22 cellular contexts compared by ENCODE assay signal in the genomic region with DNA sequence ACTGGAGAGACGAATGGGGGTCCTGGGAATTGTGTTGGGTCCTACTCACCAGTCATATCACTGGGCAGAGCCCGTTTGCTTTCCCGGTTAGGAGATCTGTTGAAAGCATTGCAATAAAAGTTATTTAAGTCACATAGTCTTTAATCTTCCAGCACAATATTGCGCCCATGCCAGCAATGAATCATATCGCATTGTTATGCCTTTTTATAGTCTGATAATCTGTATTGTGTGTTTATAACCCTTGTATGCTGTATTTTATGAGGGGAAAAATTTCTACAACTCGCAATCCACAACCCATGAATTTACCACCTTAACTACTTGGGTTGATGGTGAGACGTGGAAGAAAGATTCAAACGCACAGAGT.
DNase-seq lines count a peak whose midpoint lies in the region; ATAC-seq and TF ChIP-seq lines count a peak whose summit lies in the region.
"Had no signal": no experiment of that assay in that cellular context is flagged by ENCODE, and none has a peak within 500 bp of the region (broad histone marks: within the 10 kb centered on the region; RNA-seq: fewer than 3 reads in every experiment).

No MANE protein-coding gene starts in this region.

- no peaks in the 10 kb centered on the region for H3K36me3 Mint-ChIP-seq in brain
- H3K36me3 Mint-ChIP-seq in CD8-positive, alpha-beta memory T cell: no peaks in the 10 kb centered on the region
- H3K36me3 Mint-ChIP-seq: activated naive CD8-positive, alpha-beta T cell treated with anti-CD3 and anti-CD28 coated beads, Interleukin-2, amount 10 ng/mL, durations not matched to agents 7 days and 5 days had no signal

- peaks cover 0 to 49% of the 10 kb centered on the region in 2 experiments for H3K27me3 ChIP-seq in mesenchymal stem cell (ENCODE audit: control insufficient read depth in 1 of 2, insufficient read depth in 1 of 2, low read length in 2 of 2)
- no peaks in the 10 kb centered on the region for H3K27me3 ChIP-seq in skeletal muscle satellite cell (ENCODE audit: control insufficient read depth, insufficient read depth, low read length)
- H3K27me3 ChIP-seq in CD8-positive, alpha-beta memory T cell (ENCODE audit: insufficient read depth, low read length, poor library complexity, severe bottlenecking): no peaks in the 10 kb centered on the region
- H3K27me3 ChIP-seq: tibial nerve had no signal

- H2BK120ac ChIP-seq in mesenchymal stem cell (ENCODE audit: low read depth, low read length): no peak overlapping the region

- no peak overlapping the region for H2AFZ ChIP-seq in mesenchymal stem cell (ENCODE audit: low read depth, low read length)

- H3K9ac ChIP-seq in ES-I3 (ENCODE audit: low read depth, low read length): peak overlapping the region; percentile 51; the same call in 1 of the 2 replicates
- H3K9ac ChIP-seq in mesenchymal stem cell (ENCODE audit: low read length): peak overlapping the region; percentile 41
- H3K9ac ChIP-seq in skeletal muscle satellite cell (ENCODE audit: low read depth, low read length): peak overlapping the region; percentile 80

- H3K4ac ChIP-seq in mesenchymal stem cell (ENCODE audit: low read depth in 1 of 2, low read length in 2 of 2): no peak overlapping the region

- peak overlapping the region; percentile 17 to 72 (median 51) for H3K4me3 Mint-ChIP-seq in brain
- H3K4me3 Mint-ChIP-seq in CD8-positive, alpha-beta memory T cell: no peak overlapping the region
- H3K4me3 Mint-ChIP-seq: activated naive CD8-positive, alpha-beta T cell treated with anti-CD3 and anti-CD28 coated beads, Interleukin-2, amount 10 ng/mL, durations not matched to agents 7 days and 5 days; stimulated activated naive CD8-positive, alpha-beta T cell treated with anti-CD3 and anti-CD28 coated beads, Interleukin-15, amount 100 ng/mL, for 72 hours; T-helper 17 cell had no signal

- H2BK5ac ChIP-seq in mesenchymal stem cell (ENCODE audit: low read depth, low read length, poor library complexity, severe bottlenecking): no peak overlapping the region

- no peaks in the 10 kb centered on the region for H3K79me1 ChIP-seq in mesenchymal stem cell (replicated peaks; ENCODE audit: low read length, poor library complexity, severe bottlenecking)

- no peak overlapping the region for H2AK5ac ChIP-seq in mesenchymal stem cell (ENCODE audit: low read length, severe bottlenecking)

- no peak overlapping the region for H4K91ac ChIP-seq in mesenchymal stem cell (ENCODE audit: low read length)

- H3K4me1 ChIP-seq in ES-I3 (ENCODE audit: insufficient read depth, low read length) (peaks cover 12% of the 10 kb centered on the region), mesenchymal stem cell (ENCODE audit: control insufficient read depth, insufficient read depth, low read depth, low read length) (no peaks in the 10 kb centered on the region), skeletal muscle satellite cell (ENCODE audit: control insufficient read depth, insufficient read depth, low read length) (peaks cover 25% of the 10 kb centered on the region)
- no peaks in the 10 kb centered on the region for H3K4me1 ChIP-seq in CD8-positive, alpha-beta memory T cell (ENCODE audit: insufficient read depth, low read length)
- H3K4me1 ChIP-seq: prostate gland had no signal

- no peak overlapping the region for H2BK12ac ChIP-seq in mesenchymal stem cell (ENCODE audit: low read length in 2 of 2)

- H3K9me3 ChIP-seq in ES-I3 (ENCODE audit: control insufficient read depth, insufficient read depth, low read length) (no peaks in the 10 kb centered on the region; the same call in 1 of the 2 replicates), mesenchymal stem cell (ENCODE audit: control insufficient read depth, low read length) (no peaks in the 10 kb centered on the region), skeletal muscle satellite cell (replicated peaks; ENCODE audit: low read length) (no peaks in the 10 kb centered on the region)
- H3K9me3 ChIP-seq in CD8-positive, alpha-beta memory T cell (ENCODE audit: low read length): no peaks in the 10 kb centered on the region
- H3K9me3 ChIP-seq: prostate gland, tibial nerve had no signal

- H3K4me2 ChIP-seq in mesenchymal stem cell (ENCODE audit: low read length, poor library complexity, severe bottlenecking) (no peak overlapping the region), skeletal muscle satellite cell (ENCODE audit: low read length) (peak overlapping the region; percentile 81)

- TF ChIP-seq CTCF in brain (conservative IDR thresholded peaks at IDR 0.05): no peak

- no peak overlapping the region for H3K23ac ChIP-seq in mesenchymal stem cell (ENCODE audit: low read length in 2 of 2)

- POLR2A ChIA-PET in CD8-positive, alpha-beta memory T cell (lab: Charles Lee): no interaction called here

- CTCF ChIA-PET in CD8-positive, alpha-beta memory T cell (lab: Charles Lee): no interaction called here

- no peak for DNase-seq in mesenchymal stem cell
- DNase-seq in activated CD8-positive, alpha-beta memory T cell treated with anti-CD3 and anti-CD28 coated beads, Interleukin-2, amount 50 U/mL, for 4 hours: no peak
- no peak for DNase-seq in CD8-positive, alpha-beta memory T cell
- DNase-seq: activated gamma-delta T cell; activated naive CD8-positive, alpha-beta T cell treated with anti-CD3 and anti-CD28 coated beads, Interleukin-2, amount 10 ng/mL, durations not matched to agents 7 days and 5 days; activated T-cell treated with anti-CD3 and anti-CD28 coated beads, Interleukin-2, amount 50 U/mL, for 1 hour; GOT3; NCI-H1436; NCI-H82; stimulated activated naive CD8-positive, alpha-beta T cell treated with anti-CD3 and anti-CD28 coated beads, Interleukin-15, amount 100 ng/mL, for 72 hours; T-helper 17 cell had no signal

- H3K9me3 Mint-ChIP-seq in brain: peaks cover 2 to 5% (median 4%) of the 10 kb centered on the region in 5 experiments
- peaks cover 0 to 3% (median 0%) of the 10 kb centered on the region in 5 donors for H3K9me3 Mint-ChIP-seq in CD8-positive, alpha-beta memory T cell
- H3K9me3 Mint-ChIP-seq: activated naive CD8-positive, alpha-beta T cell treated with anti-CD3 and anti-CD28 coated beads, Interleukin-2, amount 10 ng/mL, durations not matched to agents 7 days and 5 days had no signal

- H4K8ac ChIP-seq in mesenchymal stem cell (ENCODE audit: low read length): no peak overlapping the region

- ATAC-seq in HG02884 (IDR thresholded peaks at IDR 0.05; ENCODE audit: unreplicated experiment): no peak
- no peak for ATAC-seq in GM19328 (IDR thresholded peaks at IDR 0.05; ENCODE audit: unreplicated experiment)
- ATAC-seq: SK-N-SH treated with all-trans-retinoic acid at 6 μM for 48 hours; stimulated activated naive CD8-positive, alpha-beta T cell treated with anti-CD3 and anti-CD28 coated beads, Interleukin-15, amount 100 ng/mL, for 72 hours; T-helper 17 cell had no signal

- H3K27ac ChIP-seq in mesenchymal stem cell (ENCODE audit: low read length, poor library complexity, severe bottlenecking): no peak overlapping the region
- no peak overlapping the region for H3K27ac ChIP-seq in CD8-positive, alpha-beta memory T cell (ENCODE audit: low read depth, low read length)
- H3K27ac ChIP-seq: C4-2B, HL-60, prostate gland, tibial nerve had no signal

- no peaks in the 10 kb centered on the region for H3K36me3 ChIP-seq in ES-I3 (ENCODE audit: insufficient read depth, low read length)
- no peaks in the 10 kb centered on the region for H3K36me3 ChIP-seq in mesenchymal stem cell (ENCODE audit: control insufficient read depth in 1 of 2, insufficient read depth in 2 of 2, low read depth in 1 of 2, low read length in 2 of 2)
- H3K36me3 ChIP-seq in skeletal muscle satellite cell (ENCODE audit: insufficient read depth, low read length): no peaks in the 10 kb centered on the region
- no peaks in the 10 kb centered on the region for H3K36me3 ChIP-seq in CD8-positive, alpha-beta memory T cell (ENCODE audit: insufficient read depth, low read length)
- H3K36me3 ChIP-seq: prostate gland, tibial nerve had no signal

- H3K27ac Mint-ChIP-seq in brain: peak overlapping the region; percentile 92 to 99 (median 96)
- no peak overlapping the region for H3K27ac Mint-ChIP-seq in CD8-positive, alpha-beta memory T cell
- H3K27ac Mint-ChIP-seq: activated naive CD8-positive, alpha-beta T cell treated with anti-CD3 and anti-CD28 coated beads, Interleukin-2, amount 10 ng/mL, durations not matched to agents 7 days and 5 days; stimulated activated naive CD8-positive, alpha-beta T cell treated with anti-CD3 and anti-CD28 coated beads, Interleukin-15, amount 100 ng/mL, for 72 hours; T-helper 17 cell had no signal

- H3K27me3 Mint-ChIP-seq in brain: peaks cover 10% of the 10 kb centered on the region
- H3K27me3 Mint-ChIP-seq in CD8-positive, alpha-beta memory T cell: peaks cover 0 to 6% of the 10 kb centered on the region in 2 donors
- H3K27me3 Mint-ChIP-seq: activated naive CD8-positive, alpha-beta T cell treated with anti-CD3 and anti-CD28 coated beads, Interleukin-2, amount 10 ng/mL, durations not matched to agents 7 days and 5 days had no signal

- H3K4me3 ChIP-seq in mesenchymal stem cell (ENCODE audit: insufficient read depth in 1 of 2, low read depth in 1 of 2, low read length in 2 of 2) (peak overlapping the region in 1 of 2 experiments; percentile 74), skeletal muscle satellite cell (ENCODE audit: low read length) (no peak overlapping the region)
- no peak overlapping the region for H3K4me3 ChIP-seq in CD8-positive, alpha-beta memory T cell (ENCODE audit: low read length)
- H3K4me3 ChIP-seq: lung, prostate gland had no signal

- no peak overlapping the region for H3K14ac ChIP-seq in mesenchymal stem cell (ENCODE audit: low read length in 2 of 2)

- no peak overlapping the region for H2BK15ac ChIP-seq in mesenchymal stem cell (ENCODE audit: low read depth, poor library complexity, severe bottlenecking)

- WGBS in mesenchymal stem cell: 85% methylated on average over 3 of the region's 8 CpGs

- H3K18ac ChIP-seq in mesenchymal stem cell (ENCODE audit: low read depth in 1 of 2, low read length in 2 of 2): no peak overlapping the region

- peaks cover 68% of the 10 kb centered on the region for H3K4me1 Mint-ChIP-seq in brain
- H3K4me1 Mint-ChIP-seq in CD8-positive, alpha-beta memory T cell: no peaks in the 10 kb centered on the region
- H3K4me1 Mint-ChIP-seq: activated naive CD8-positive, alpha-beta T cell treated with anti-CD3 and anti-CD28 coated beads, Interleukin-2, amount 10 ng/mL, durations not matched to agents 7 days and 5 days; stimulated activated naive CD8-positive, alpha-beta T cell treated with anti-CD3 and anti-CD28 coated beads, Interleukin-15, amount 100 ng/mL, for 72 hours; T-helper 17 cell had no signal

Comparison
In these comparisons a context has a peak if more than half of its experiments do, and no peak if none do; other contexts are left out.
1. H3K27ac Mint-ChIP-seq: peak in brain (5 of 5); none in CD8-positive, alpha-beta memory T cell (0 of 8).
2. H3K4me3 Mint-ChIP-seq: peak in brain (5 of 5); none in CD8-positive, alpha-beta memory T cell (0 of 7).
3. Peak in every context shown above with its lines, with median percentiles within 50 percentile points of each other: H3K9ac ChIP-seq.